Comparison of ENCODE assay signal across 1 cellular context in the genomic region with DNA sequence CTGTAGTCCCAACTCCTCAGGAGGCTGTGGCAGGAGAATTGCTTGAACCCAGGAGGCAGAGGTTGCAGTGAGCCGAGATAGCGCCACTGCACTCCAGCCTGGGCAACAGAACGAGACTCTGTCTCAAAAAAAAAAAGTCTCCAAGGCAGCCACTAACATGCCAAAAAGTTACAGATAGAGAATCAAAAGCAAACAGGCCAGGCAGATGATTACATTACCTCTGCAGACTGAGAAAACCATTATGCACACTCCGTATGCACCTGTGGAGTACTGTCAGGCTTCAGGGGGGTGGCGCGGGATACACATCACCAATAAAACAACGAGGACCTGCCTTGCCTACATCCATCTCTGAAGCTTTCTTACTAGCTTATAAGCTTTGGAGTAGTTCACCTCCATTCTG.
TF ChIP-seq lines count a peak whose summit lies in the region.

No MANE protein-coding gene starts in this region.

TF ChIP-seq in GM12878, 131 proteins besides CTCF, POLR2A, EP300 and RAD21 (continued from another document):
- TF ChIP-seq, protein P1, sequence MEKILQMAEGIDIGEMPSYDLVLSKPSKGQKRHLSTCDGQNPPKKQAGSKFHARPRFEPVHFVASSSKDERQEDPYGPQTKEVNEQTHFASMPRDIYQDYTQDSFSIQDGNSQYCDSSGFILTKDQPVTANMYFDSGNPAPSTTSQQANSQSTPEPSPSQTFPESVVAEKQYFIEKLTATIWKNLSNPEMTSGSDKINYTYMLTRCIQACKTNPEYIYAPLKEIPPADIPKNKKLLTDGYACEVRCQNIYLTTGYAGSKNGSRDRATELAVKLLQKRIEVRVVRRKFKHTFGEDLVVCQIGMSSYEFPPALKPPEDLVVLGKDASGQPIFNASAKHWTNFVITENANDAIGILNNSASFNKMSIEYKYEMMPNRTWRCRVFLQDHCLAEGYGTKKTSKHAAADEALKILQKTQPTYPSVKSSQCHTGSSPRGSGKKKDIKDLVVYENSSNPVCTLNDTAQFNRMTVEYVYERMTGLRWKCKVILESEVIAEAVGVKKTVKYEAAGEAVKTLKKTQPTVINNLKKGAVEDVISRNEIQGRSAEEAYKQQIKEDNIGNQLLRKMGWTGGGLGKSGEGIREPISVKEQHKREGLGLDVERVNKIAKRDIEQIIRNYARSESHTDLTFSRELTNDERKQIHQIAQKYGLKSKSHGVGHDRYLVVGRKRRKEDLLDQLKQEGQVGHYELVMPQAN (conservative IDR thresholded peaks at IDR 0.05) = no peak
- TF ChIP-seq SMAD5 (IDR thresholded peaks at IDR 0.05; ENCODE audit: low read depth) (no peak), RCOR1 (conservative IDR thresholded peaks at IDR 0.05; ENCODE audit: low read depth, low read length) (no peak), MEF2A (IDR thresholded peaks at IDR 0.05; ENCODE audit: insufficient read depth, low read depth, low read length) (no peak), FOXM1 (IDR thresholded peaks at IDR 0.05; ENCODE audit: low read depth, low read length) (no peak), ZNF384 (IDR thresholded peaks at IDR 0.05; ENCODE audit: borderline replicate concordance, low read depth, low read length) (no peak), MYC (IDR thresholded peaks at IDR 0.05; ENCODE audit: insufficient read depth, insufficient read length, insufficient replicate concordance, low read length, severe bottlenecking) (no peak), SP1 (IDR thresholded peaks at IDR 0.05; ENCODE audit: low read depth, low read length) (no peak), RAD51 (IDR thresholded peaks at IDR 0.05) (no peak), NR2F1 (conservative IDR thresholded peaks at IDR 0.05) (no peak), SIX5 (IDR thresholded peaks at IDR 0.05; ENCODE audit: low read depth, low read length, severe bottlenecking) (no peak), CBX5 (IDR thresholded peaks at IDR 0.05; ENCODE audit: low read depth) (no peak), SRF (IDR thresholded peaks at IDR 0.05; ENCODE audit: low read depth in 2 of 2, low read length in 2 of 2) (no peak)
TF ChIP-seq in GM12878: peak in this region for 0.
